22 cellular contexts compared by ENCODE assay signal in the genomic region with DNA sequence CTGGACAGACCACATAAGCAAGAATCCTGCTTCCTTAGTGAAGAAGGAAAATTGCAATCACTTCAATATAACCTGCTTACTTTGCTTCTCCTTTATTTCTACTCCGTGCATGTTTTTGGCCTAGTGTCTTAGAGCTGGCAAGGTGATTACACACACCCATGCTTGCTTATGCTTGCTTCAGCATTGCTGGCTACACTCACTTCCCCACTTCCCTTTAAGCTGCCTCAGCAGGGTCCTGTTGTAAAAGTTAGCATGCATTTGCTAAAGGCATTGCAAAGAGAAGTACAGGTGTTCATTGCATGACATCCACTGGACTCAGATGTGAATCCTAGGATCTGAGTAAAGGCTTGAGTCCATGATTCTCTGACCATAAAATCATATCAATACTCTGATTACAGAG.
"Had no signal": no experiment of that assay in that cellular context is flagged by ENCODE, and none has a peak within 500 bp of the region (broad histone marks: within the 10 kb centered on the region; RNA-seq: fewer than 3 reads in every experiment).

No MANE protein-coding gene starts in this region.

- H3K36me3 ChIP-seq: brain microvascular endothelial cell, left lung, spleen, upper lobe of left lung had no signal

- H3K27ac ChIP-seq: brain microvascular endothelial cell, left lung, spleen, testis, upper lobe of left lung had no signal

- ATAC-seq: activated CD8-positive, alpha-beta T cell treated with anti-CD3 and anti-CD28 coated beads, Interleukin-2, amount 10 ng/mL, durations not matched to agents 7 days and 5 days; activated T-cell treated with anti-CD3 and anti-CD28 coated beads, Interleukin-2, amount 50 U/mL, for 4 hours; left lung; stimulated activated memory B cell treated with anti-CD40 and anti-IgM and Interleukin-4, amounts not matched to agents 10 μg/mL and 1 μg/mL and 100 μg/mL, for 72 hours had no signal

- H3K4me3 ChIP-seq: left lung, spleen, testis, upper lobe of left lung had no signal

- H3K27me3 ChIP-seq: left lung, spleen, testis, upper lobe of left lung had no signal

- H3K9me3 ChIP-seq: testis had no signal

- H3K4me1 ChIP-seq: left lung, spleen, testis, upper lobe of left lung had no signal

- DNase-seq: activated CD4-positive, alpha-beta T cell treated with anti-CD3 and anti-CD28 coated beads, Interleukin-2, amount 10 ng/mL, durations not matched to agents 7 days and 5 days; activated CD8-positive, alpha-beta memory T cell treated with anti-CD3 and anti-CD28 coated beads, Interleukin-2, amount 50 U/mL, for 4 hours; activated CD8-positive, alpha-beta T cell treated with anti-CD3 and anti-CD28 coated beads, Interleukin-2, amount 10 ng/mL, durations not matched to agents 7 days and 5 days; activated effector memory CD4-positive, alpha-beta T cell treated with anti-CD3 and anti-CD28 coated beads, Interleukin-2, amount 50 U/mL, for 16 hours; activated naive CD4-positive, alpha-beta T cell treated with anti-CD3 and anti-CD28 coated beads, Interleukin-2, amount 50 U/mL, for 16 hours; activated T-cell treated with anti-CD3 and anti-CD28 coated beads, Interleukin-2, amount 50 U/mL, for 4 hours; aorta; brain microvascular endothelial cell; central memory CD4-positive, alpha-beta T cell; endodermal cell; foreskin melanocyte; head of caudate nucleus; left lung; midbrain; nucleus accumbens; posterior cingulate gyrus; retina; spleen; stimulated activated CD4-positive, alpha-beta T cell treated with anti-CD3 and anti-CD28 coated beads, Interleukin-4, amount 100 ng/mL, for 4 hours; testis; upper lobe of left lung had no signal
